8 cellular contexts compared by ENCODE assay signal in the genomic region with DNA sequence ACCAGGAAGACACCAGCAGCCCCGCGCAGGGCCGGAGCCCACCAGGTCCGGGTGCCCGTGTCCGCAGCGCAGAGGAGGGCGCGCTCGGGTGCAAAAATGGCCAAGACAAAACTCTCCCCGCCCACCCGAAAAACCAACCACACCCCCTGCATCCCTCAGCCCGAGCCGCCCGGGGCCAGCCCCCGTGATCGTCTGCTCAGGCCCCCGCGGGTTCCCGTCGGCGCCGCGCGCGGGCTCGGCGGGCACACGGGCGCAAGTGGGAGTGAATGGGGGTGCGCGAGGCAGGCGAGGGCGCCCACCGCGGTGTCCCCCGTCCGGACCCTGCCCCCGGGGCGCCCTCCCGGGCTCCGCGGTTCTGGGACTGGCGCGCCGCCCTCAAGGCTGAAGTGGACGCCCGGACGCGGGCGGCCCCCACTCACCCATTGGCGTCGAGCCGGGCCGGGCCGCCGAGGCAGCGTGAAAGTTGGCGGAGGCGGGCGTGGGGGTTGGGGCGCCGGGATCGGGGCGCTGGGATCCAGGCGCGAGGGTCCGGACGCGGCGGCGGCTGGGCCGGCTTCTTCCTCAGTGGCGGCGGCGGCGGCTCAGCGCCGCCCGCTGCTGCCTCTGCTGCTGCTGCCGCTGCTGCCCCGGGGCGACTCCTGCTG. TPM values are rescaled to one million over a fixed set of nuclear protein-coding genes. Genes with fewer than 3 reads are reported as not detected.
DNase-seq lines count a peak whose midpoint lies in the region.

No MANE protein-coding gene starts in this region.

- H3K36me3 ChIP-seq in iPS DF 6.9 (ENCODE audit: control insufficient read depth, insufficient read depth, low read length) (no peaks in the 10 kb centered on the region), skeletal muscle satellite cell (ENCODE audit: insufficient read depth, low read length) (no peaks in the 10 kb centered on the region)

- H3K4me1 ChIP-seq in iPS DF 6.9 (ENCODE audit: control insufficient read depth, insufficient read depth, low read length) = no peaks in the 10 kb centered on the region; the same call in 1 of the 2 replicates
- H3K4me1 ChIP-seq in skeletal muscle satellite cell (ENCODE audit: control insufficient read depth, insufficient read depth, low read length) = peaks cover 6% of the 10 kb centered on the region

- no peak overlapping the region for H3K27ac Mint-ChIP-seq in activated naive CD8-positive, alpha-beta T cell

- DNase-seq in DMS53 (lab: John Stamatoyannopoulos, UW) (peak; percentile 49), DMS53 treated with DMSO at 0.1 percent for 48 hours (lab: John Stamatoyannopoulos, UW; ENCODE audit: unreplicated experiment) (no peak), M059J (ENCODE audit: low read depth) (peak; percentile 21), iPS DF 6.9 (ENCODE audit: low read depth, low spot score) (no peak), foreskin melanocyte (no peak), DMS114 treated with DMSO at 0.1 percent for 48 hours (lab: John Stamatoyannopoulos, UW; ENCODE audit: unreplicated experiment) (no peak)

- no CpG with 5 or more reads among the region's 83 CpGs for WGBS in iPS DF 6.9 (ENCODE audit: insufficient coverage, insufficient read length)

- H3K4me3 Mint-ChIP-seq in activated naive CD8-positive, alpha-beta T cell = peak overlapping the region; percentile 85

- no peak overlapping the region for H3K27ac ChIP-seq in iPS DF 6.9 (ENCODE audit: low read length)

- peak overlapping the region; percentile 80 for H3K4me2 ChIP-seq in skeletal muscle satellite cell (ENCODE audit: low read length)

- no peaks in the 10 kb centered on the region for H3K9me3 Mint-ChIP-seq in activated naive CD8-positive, alpha-beta T cell (ENCODE audit: low read depth)

- no peaks in the 10 kb centered on the region for H3K36me3 Mint-ChIP-seq in activated naive CD8-positive, alpha-beta T cell

- no peaks in the 10 kb centered on the region for H3K9me3 ChIP-seq in iPS DF 6.9 (ENCODE audit: control insufficient read depth, insufficient read depth, low read length)
- H3K9me3 ChIP-seq in skeletal muscle satellite cell (replicated peaks; ENCODE audit: low read length) = no peaks in the 10 kb centered on the region

- peak overlapping the region; percentile 83 for H3K4me3 ChIP-seq in iPS DF 6.9 (ENCODE audit: low read length)
- H3K4me3 ChIP-seq in skeletal muscle satellite cell (ENCODE audit: low read length) = peak overlapping the region; percentile 71

- H3K4me1 Mint-ChIP-seq in activated naive CD8-positive, alpha-beta T cell (ENCODE audit: low read depth) = peaks cover 52% of the 10 kb centered on the region

- no peaks in the 10 kb centered on the region for H3K27me3 Mint-ChIP-seq in activated naive CD8-positive, alpha-beta T cell

- H3K27me3 ChIP-seq in iPS DF 6.9 (ENCODE audit: control insufficient read depth, insufficient read depth, low read length) = no peaks in the 10 kb centered on the region
- no peaks in the 10 kb centered on the region for H3K27me3 ChIP-seq in skeletal muscle satellite cell (ENCODE audit: control insufficient read depth, insufficient read depth, low read length)

- peak overlapping the region; percentile 83 for H3K9ac ChIP-seq in skeletal muscle satellite cell (ENCODE audit: low read depth, low read length)

RNA-seq across cellular contexts. Expression of gene SH3KBP1, which starts 0.4 kb away (rescaled TPM):
- 35.7 and 42.7 TPM in 2 replicates for total RNA-seq in M059J (2014; rRNA removed; shearing (Covaris generic))
- 21.2 and 24.3 TPM in 2 replicates for total RNA-seq in skeletal muscle satellite cell (2012; rRNA removed)

Comparison
In these comparisons a context has a peak if more than half of its experiments do, and no peak if none do; other contexts are left out.
1. DNase-seq: peak in DMS53 (single experiment) and M059J (single experiment); none in DMS53 treated with DMSO at 0.1 percent for 48 hours (single experiment), iPS DF 6.9 (single experiment), foreskin melanocyte (single experiment) and DMS114 treated with DMSO at 0.1 percent for 48 hours (single experiment).